19 cellular contexts compared by ENCODE assay signal in the genomic region with DNA sequence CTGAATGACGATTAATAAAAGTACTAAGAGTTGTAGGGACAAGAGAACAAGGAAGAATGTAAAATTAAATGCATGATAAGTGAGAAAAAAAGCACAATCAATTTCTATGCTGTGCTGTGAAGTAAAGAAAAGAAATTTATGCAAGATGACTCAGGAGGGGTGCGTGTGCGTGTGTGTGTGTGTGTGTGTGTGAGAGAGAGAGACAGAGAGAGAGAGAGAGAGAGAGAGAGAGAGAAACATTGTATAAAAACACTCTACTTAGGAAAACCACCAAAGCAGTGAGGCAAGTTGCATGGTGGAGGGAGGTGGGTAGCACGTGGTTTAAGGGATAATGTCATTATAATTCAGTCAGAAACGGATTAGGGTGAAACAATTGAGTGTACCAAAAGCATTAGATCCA.
A peak's percentile ranks its signal among the peaks of the same experiment; 100 is the strongest.
DNase-seq lines count a peak whose midpoint lies in the region; TF ChIP-seq lines count a peak whose summit lies in the region.
"Had no signal": no experiment of that assay in that cellular context is flagged by ENCODE, and none has a peak within 500 bp of the region (broad histone marks: within the 10 kb centered on the region; RNA-seq: fewer than 3 reads in every experiment).

No MANE protein-coding gene starts in this region.

- no peak overlapping the region for H2BK15ac ChIP-seq in neuronal stem cell (ENCODE audit: low read length)

- H3K4me2 ChIP-seq in PC-9 (no peak overlapping the region), fibroblast of lung (ENCODE audit: extremely low read depth, insufficient read depth, low read length) (no peak overlapping the region), neuronal stem cell (ENCODE audit: insufficient read depth, low read length, poor library complexity, severe bottlenecking) (no peak overlapping the region)

- POLR2A ChIA-PET in PC-9 (lab: Charles Lee; ENCODE audit: unreplicated experiment) = no interaction called here

- no peak overlapping the region for H2AK5ac ChIP-seq in neuronal stem cell (ENCODE audit: low read depth, low read length)

- H3K18ac ChIP-seq in neuronal stem cell (ENCODE audit: low read length) = no peak overlapping the region

- intact Hi-C loops in PC-9 (cut with micrococcal nuclease; ENCODE audit: unreplicated experiment) (no loop called here), adrenal gland (cut with DNase I) (no loop called here)

- H2BK12ac ChIP-seq in neuronal stem cell (ENCODE audit: low read length) = no peak overlapping the region

- H3K9ac ChIP-seq in fibroblast of lung (ENCODE audit: insufficient read depth, low read length) = no peak overlapping the region
- no peak overlapping the region for H3K9ac ChIP-seq in neuronal stem cell (ENCODE audit: low read depth, low read length, poor library complexity)

- H3K14ac ChIP-seq in neuronal stem cell (ENCODE audit: low read length) = no peak overlapping the region

- H4K20me1 ChIP-seq in PC-9 (ENCODE audit: insufficient read depth) (no peaks in the 10 kb centered on the region), fibroblast of lung (ENCODE audit: control insufficient read depth, extremely low read depth, insufficient read depth, low read length) (no peaks in the 10 kb centered on the region)

- H3K36me3 ChIP-seq in PC-9 (ENCODE audit: low read depth) (no peaks in the 10 kb centered on the region), fibroblast of lung (ENCODE audit: control insufficient read depth, insufficient read depth, low read length) (no peaks in the 10 kb centered on the region), neuronal stem cell (replicated peaks in 1 of 2; ENCODE audit: control insufficient read depth in 2 of 2, insufficient read depth in 2 of 2, low read length in 2 of 2) (no peaks in the 10 kb centered on the region), adrenal gland (replicated peaks in 1 of 2) (no peaks in the 10 kb centered on the region)
- H3K36me3 ChIP-seq: BE2C, SJCRH30 had no signal

- no peaks in the 10 kb centered on the region for H3K79me2 ChIP-seq in PC-9 (ENCODE audit: low read depth)
- H3K79me2 ChIP-seq in fibroblast of lung (ENCODE audit: control insufficient read depth, insufficient read depth, low read length) = no peaks in the 10 kb centered on the region

- no CpG with 5 or more reads among the region's 5 CpGs for WGBS in neuronal stem cell (ENCODE audit: extremely low coverage in 2 of 2, insufficient read length in 2 of 2, insufficient replicate concordance in 1 of 2), 2 donors
- WGBS in adrenal gland, 4 donors = 76 to 86% (median 79%) methylated on average over 5 of the region's 5 CpGs

- no peak overlapping the region for H3K4me3 ChIP-seq in PC-9
- H3K4me3 ChIP-seq in fibroblast of lung (replicated peaks in 1 of 4; ENCODE audit: control extremely low read depth in 1 of 4, insufficient read depth in 1 of 4, low read depth in 3 of 4, low read length in 4 of 4) = no peak overlapping the region
- no peak overlapping the region for H3K4me3 ChIP-seq in neuronal stem cell (ENCODE audit: low read length in 2 of 2)
- no peak overlapping the region for H3K4me3 ChIP-seq in adrenal gland
- H3K4me3 ChIP-seq: GM12878, SJCRH30 had no signal

- TF ChIP-seq CTCF in PC-9 (conservative IDR thresholded peaks at IDR 0.05) (no peak), fibroblast of lung (conservative IDR thresholded peaks at IDR 0.05 in 1 of 2, IDR thresholded peaks at IDR 0.05 in 1 of 2; ENCODE audit: low read depth in 1 of 2, low read length in 2 of 2) (no peak), adrenal gland (IDR thresholded peaks at IDR 0.05) (no peak)

- H3K9me3 ChIP-seq in PC-9 (ENCODE audit: insufficient read depth, low read depth) (no peaks in the 10 kb centered on the region), fibroblast of lung (ENCODE audit: control insufficient read depth, insufficient read depth, low read depth, low read length) (no peaks in the 10 kb centered on the region), neuronal stem cell (replicated peaks in 1 of 2; ENCODE audit: control insufficient read depth in 2 of 2, insufficient read depth in 1 of 2, low read depth in 1 of 2, low read length in 2 of 2) (no peaks in the 10 kb centered on the region), adrenal gland (replicated peaks in 1 of 3) (no peaks in the 10 kb centered on the region)
- H3K9me3 ChIP-seq: BE2C, SJCRH30 had no signal

- CTCF ChIA-PET in PC-9 (lab: Charles Lee) = no interaction called here

- DNase-seq in ELR (ENCODE audit: low read depth) = peak; percentile 7
- no peak for DNase-seq in PC-9
- peak; percentile 20 to 52 for DNase-seq in fibroblast of lung (ENCODE audit: low read depth in 2 of 2)
- DNase-seq in neuronal stem cell (ENCODE audit: low spot score) = no peak
- DNase-seq in adrenal gland = no peak
- DNase-seq in hippocampal formation (lab: John Stamatoyannopoulos, UW) = no peak
- no peak for DNase-seq in AML-193 (lab: John Stamatoyannopoulos, UW)
- no peak for DNase-seq in stimulated activated CD4-positive, alpha-beta T cell treated with anti-CD3 and anti-CD28 coated beads, Interleukin-4, amount 100 ng/mL, for 24 hours
- DNase-seq: BE2C; CD4-positive, alpha-beta T cell; MM.1S; NCI-H1105; NCI-H1930; NCI-H2171; NCI-H446; PC-3; SJCRH30; SW 1271 had no signal

- H3K79me1 ChIP-seq in neuronal stem cell (ENCODE audit: low read depth, low read length) = no peaks in the 10 kb centered on the region

- no peak overlapping the region for H4K8ac ChIP-seq in neuronal stem cell (ENCODE audit: low read depth, low read length)

- no peak overlapping the region for H4K91ac ChIP-seq in neuronal stem cell (ENCODE audit: low read depth, low read length, poor library complexity)

- H3F3A ChIP-seq in PC-9 (ENCODE audit: insufficient read depth, low read depth) = no peaks in the 10 kb centered on the region

- H3K4me1 ChIP-seq in PC-9 (replicated peaks; ENCODE audit: insufficient read depth) (no peaks in the 10 kb centered on the region), fibroblast of lung (ENCODE audit: control insufficient read depth, extremely low read depth, insufficient read depth, low read length) (no peaks in the 10 kb centered on the region), neuronal stem cell (ENCODE audit: control insufficient read depth in 2 of 2, insufficient read depth in 1 of 2, low read depth in 1 of 2, low read length in 2 of 2) (peaks cover 0 to 4% of the 10 kb centered on the region in 2 donors), adrenal gland (replicated peaks in 1 of 2) (no peaks in the 10 kb centered on the region)
- H3K4me1 ChIP-seq: BE2C, SJCRH30 had no signal

- no peaks in the 10 kb centered on the region for H3K27me3 ChIP-seq in PC-9 (ENCODE audit: insufficient read depth, low read depth)
- H3K27me3 ChIP-seq in fibroblast of lung (ENCODE audit: control insufficient read depth, insufficient read depth, low read length) = no peaks in the 10 kb centered on the region
- H3K27me3 ChIP-seq in neuronal stem cell (ENCODE audit: control insufficient read depth in 3 of 3, insufficient read depth in 3 of 3, low read depth in 1 of 3, low read length in 3 of 3) = no peaks in the 10 kb centered on the region
- no peaks in the 10 kb centered on the region for H3K27me3 ChIP-seq in adrenal gland
- H3K27me3 ChIP-seq: BE2C, SJCRH30 had no signal

- no peaks in the 10 kb centered on the region for H3K9me2 ChIP-seq in PC-9 (ENCODE audit: insufficient read depth)

- no peak overlapping the region for H2BK5ac ChIP-seq in neuronal stem cell (ENCODE audit: low read length)

- no peak overlapping the region for H3K4ac ChIP-seq in neuronal stem cell (ENCODE audit: low read length)

- H2AFZ ChIP-seq in PC-9 = peak overlapping the region; percentile 42
- H2AFZ ChIP-seq in fibroblast of lung (ENCODE audit: low read length) = no peak overlapping the region
- peak overlapping the region; percentile 64 for H2AFZ ChIP-seq in neuronal stem cell (ENCODE audit: low read length)

- no peak overlapping the region for H2BK120ac ChIP-seq in neuronal stem cell (ENCODE audit: low read depth, low read length)

- H3K27ac ChIP-seq in PC-9 = no peak overlapping the region
- H3K27ac ChIP-seq in fibroblast of lung (ENCODE audit: insufficient read depth, low read length) = no peak overlapping the region
- H3K27ac ChIP-seq in neuronal stem cell (replicated peaks; ENCODE audit: low read length) = no peak overlapping the region
- H3K27ac ChIP-seq in adrenal gland = no peak overlapping the region
- H3K27ac ChIP-seq: SJCRH30 had no signal

- TF ChIP-seq POLR2A in adrenal gland (IDR thresholded peaks at IDR 0.05) = no peak

- no peak overlapping the region for H3K23ac ChIP-seq in neuronal stem cell (ENCODE audit: low read depth, low read length, poor library complexity)

- BruUV-seq in PC-9 (replicated peaks; lab: Mats Ljungman, UMichigan) = no TSS peak

Comparison
In these comparisons a context has a peak if more than half of its experiments do, and no peak if none do; other contexts are left out.
1. DNase-seq: peak in ELR (single experiment) and fibroblast of lung (2 of 2); none in PC-9 (0 of 2), neuronal stem cell (single experiment), adrenal gland (0 of 7), hippocampal formation (0 of 2), AML-193 (0 of 2) and stimulated activated CD4-positive, alpha-beta T cell treated with anti-CD3 and anti-CD28 coated beads, Interleukin-4, amount 100 ng/mL, for 24 hours (single experiment).